Comparison of ENCODE assay signal across 31 cellular contexts in the genomic region with DNA sequence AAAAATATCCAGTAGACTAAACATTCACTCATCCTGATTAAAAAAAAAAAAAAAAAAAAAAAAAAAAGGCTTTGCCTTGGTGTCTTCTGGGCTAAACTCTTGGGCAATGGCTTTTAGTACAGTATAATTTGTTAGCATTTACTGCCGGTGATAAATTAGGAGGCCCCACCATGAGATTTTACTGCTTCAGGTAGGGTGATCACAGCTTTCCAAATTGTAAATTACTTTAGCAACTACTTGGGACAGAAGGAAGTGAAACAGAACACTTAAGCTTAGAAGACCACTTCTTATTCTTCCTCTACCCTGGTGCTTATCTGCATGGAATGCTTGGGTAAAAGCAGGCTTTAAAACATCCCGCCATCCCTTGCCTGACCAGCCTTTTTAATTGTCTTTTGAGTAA.
"Had no signal": no experiment of that assay in that cellular context is flagged by ENCODE, and none has a peak within 500 bp of the region (broad histone marks: within the 10 kb centered on the region; RNA-seq: fewer than 3 reads in every experiment).

No MANE protein-coding gene starts in this region.

- H3K4me3 ChIP-seq: adrenal gland, coronary artery, dorsolateral prefrontal cortex, left ventricle myocardium inferior, pancreas, prostate gland, skin epidermis, vagina had no signal

- ATAC-seq: activated CD4-positive, CD25-positive, alpha-beta regulatory T cell treated with anti-CD3 and anti-CD28 coated beads, Interleukin-2, amount 50 U/mL, for 24 hours; pancreas; sciatic nerve; stimulated activated effector memory CD8-positive, alpha-beta T cell treated with anti-CD3 and anti-CD28 coated beads, Interleukin-12 subunit alpha, Interleukin-12 subunit beta, amount 100 ng/mL, for 72 hours had no signal

- FAIRE-seq: astrocyte, frontal cortex, pancreas had no signal

- DNase-seq: activated CD4-positive, alpha-beta T cell treated with anti-CD3 and anti-CD28 coated beads for 48 hours; activated CD4-positive, alpha-beta T cell treated with anti-CD3 and anti-CD28 coated beads, Interleukin-2, amount 50 U/mL, for 48 hours; activated CD8-positive, alpha-beta memory T cell treated with anti-CD3 and anti-CD28 coated beads for 24 hours; activated effector memory CD4-positive, alpha-beta T cell treated with anti-CD3 and anti-CD28 coated beads, Interleukin-2, amount 50 U/mL, for 16 hours; activated naive CD4-positive, alpha-beta T cell treated with anti-CD3 and anti-CD28 coated beads for 36 hours; activated naive CD8-positive, alpha-beta T cell treated with anti-CD3 and anti-CD28 coated beads for 36 hours; adrenal gland; brain microvascular endothelial cell; dorsolateral prefrontal cortex; effector memory CD4-positive, alpha-beta T cell; kidney glomerular epithelial cell; left ventricle myocardium inferior; naive B cell; nucleus accumbens; pancreas; retina; stimulated activated CD4-positive, alpha-beta T cell treated with anti-CD3 and anti-CD28 coated beads, Interleukin-4, amount 100 ng/mL, for 24 hours; WERI-Rb-1 had no signal

- H3K4me3 Mint-ChIP-seq: activated naive CD4-positive, alpha-beta T cell treated with anti-CD3 and anti-CD28 coated beads for 36 hours; activated naive CD8-positive, alpha-beta T cell treated with anti-CD3 and anti-CD28 coated beads for 36 hours; naive B cell; neural crest cell; stimulated activated effector memory CD8-positive, alpha-beta T cell treated with anti-CD3 and anti-CD28 coated beads, Interleukin-12 subunit alpha, Interleukin-12 subunit beta, amount 100 ng/mL, for 72 hours; stimulated activated naive CD8-positive, alpha-beta T cell treated with anti-CD3 and anti-CD28 coated beads, Interleukin-15, Interleukin-2, amounts not matched to agents 100 ng/mL and 50 ng/mL, for 24 hours; T-helper 2 cell treated with Interferon-gamma antibody and Interleukin-4, amounts not matched to agents 5 μg/mL and 100 μg/mL, for 36 hours; type B pancreatic cell had no signal

- H3K27ac Mint-ChIP-seq: activated naive CD4-positive, alpha-beta T cell treated with anti-CD3 and anti-CD28 coated beads for 36 hours; activated naive CD8-positive, alpha-beta T cell treated with anti-CD3 and anti-CD28 coated beads for 36 hours; naive B cell; stimulated activated effector memory CD8-positive, alpha-beta T cell treated with anti-CD3 and anti-CD28 coated beads, Interleukin-12 subunit alpha, Interleukin-12 subunit beta, amount 100 ng/mL, for 72 hours; stimulated activated naive CD8-positive, alpha-beta T cell treated with anti-CD3 and anti-CD28 coated beads, Interleukin-15, Interleukin-2, amounts not matched to agents 100 ng/mL and 50 ng/mL, for 24 hours; T-helper 2 cell treated with Interferon-gamma antibody and Interleukin-4, amounts not matched to agents 5 μg/mL and 100 μg/mL, for 36 hours; type B pancreatic cell had no signal

- H3K4me1 Mint-ChIP-seq: activated naive CD8-positive, alpha-beta T cell treated with anti-CD3 and anti-CD28 coated beads for 36 hours; naive B cell; neural crest cell; stimulated activated effector memory CD8-positive, alpha-beta T cell treated with anti-CD3 and anti-CD28 coated beads, Interleukin-12 subunit alpha, Interleukin-12 subunit beta, amount 100 ng/mL, for 72 hours had no signal

- H3K27ac ChIP-seq: adrenal gland, brain microvascular endothelial cell, coronary artery, dorsolateral prefrontal cortex, left ventricle myocardium inferior, pancreas, prostate gland, skin epidermis, vagina, WERI-Rb-1 had no signal

- H3K9me3 Mint-ChIP-seq: neural crest cell; stimulated activated effector memory CD8-positive, alpha-beta T cell treated with anti-CD3 and anti-CD28 coated beads, Interleukin-12 subunit alpha, Interleukin-12 subunit beta, amount 100 ng/mL, for 72 hours had no signal

- H3K27me3 ChIP-seq: adrenal gland, brain microvascular endothelial cell, dorsolateral prefrontal cortex, pancreas, vagina had no signal

- H3K36me3 ChIP-seq: adrenal gland, brain microvascular endothelial cell, pancreas, prostate gland, vagina, WERI-Rb-1 had no signal

- H3K4me1 ChIP-seq: left ventricle myocardium inferior, pancreas, prostate gland, vagina had no signal

- H3K9me3 ChIP-seq: adrenal gland, left ventricle myocardium inferior, pancreas, prostate gland, vagina had no signal

- H3K36me3 Mint-ChIP-seq: naive B cell; stimulated activated effector memory CD8-positive, alpha-beta T cell treated with anti-CD3 and anti-CD28 coated beads, Interleukin-12 subunit alpha, Interleukin-12 subunit beta, amount 100 ng/mL, for 72 hours had no signal

- H3K27me3 Mint-ChIP-seq: activated naive CD8-positive, alpha-beta T cell treated with anti-CD3 and anti-CD28 coated beads for 36 hours; stimulated activated naive CD8-positive, alpha-beta T cell treated with anti-CD3 and anti-CD28 coated beads, Interleukin-15, Interleukin-2, amounts not matched to agents 100 ng/mL and 50 ng/mL, for 24 hours; type B pancreatic cell had no signal
